Comparison of ENCODE assay signal across 8 cellular contexts in genomic region chr7:151727579-151728285, GRCh38.
DNase-seq lines count a peak whose midpoint lies in the region; ATAC-seq and TF ChIP-seq lines count a peak whose summit lies in the region.

No MANE protein-coding gene starts in this region.

- no peaks in the 10 kb centered on the region for H3K9me3 ChIP-seq in T-helper 17 cell (ENCODE audit: control insufficient read depth, low read length, poor library complexity, severe bottlenecking)
- H3K9me3 ChIP-seq in colonic mucosa = no peaks in the 10 kb centered on the region
- no peaks in the 10 kb centered on the region for H3K9me3 ChIP-seq in muscle layer of duodenum (ENCODE audit: control insufficient read depth in 1 of 2, low read length in 2 of 2)

- H3K4me3 Mint-ChIP-seq in T-helper 17 cell = no peak overlapping the region
- H3K4me3 Mint-ChIP-seq in stimulated activated naive B cell treated with anti-CD40 and anti-IgM and Interleukin-4, amounts not matched to agents 10 μg/mL and 1 μg/mL and 100 μg/mL, for 72 hours = peak overlapping the region in 1 of 2 donors; percentile 11

- in situ Hi-C loops in GM13977 (cut with MboI; ENCODE audit: low pct_unique_long_range_greater_than_20kb, low sequenced_read_pairs, unreplicated experiment) = no loop called here

- H3K27me3 ChIP-seq in colonic mucosa (no peaks in the 10 kb centered on the region), muscle layer of duodenum (ENCODE audit: low read depth, low read length) (no peaks in the 10 kb centered on the region)

- H3K4me1 ChIP-seq in colonic mucosa = peaks cover 5% of the 10 kb centered on the region
- peaks cover 0 to 24% of the 10 kb centered on the region in 2 donors for H3K4me1 ChIP-seq in muscle layer of duodenum (ENCODE audit: control insufficient read depth in 1 of 2, insufficient read depth in 2 of 2, low read length in 2 of 2)

- H3K4me3 ChIP-seq in colonic mucosa (no peak overlapping the region), muscle layer of duodenum (ENCODE audit: low read depth in 1 of 2, low read length in 2 of 2) (no peak overlapping the region)

- H3K36me3 ChIP-seq in colonic mucosa = no peaks in the 10 kb centered on the region
- no peaks in the 10 kb centered on the region for H3K36me3 ChIP-seq in muscle layer of duodenum (ENCODE audit: control insufficient read depth in 1 of 2, insufficient read depth in 2 of 2, low read length in 2 of 2)

- no peaks in the 10 kb centered on the region for H3K9me3 Mint-ChIP-seq in stimulated activated naive B cell treated with anti-CD40 and anti-IgM and Interleukin-4, amounts not matched to agents 10 μg/mL and 1 μg/mL and 100 μg/mL, for 72 hours

- H3K9ac ChIP-seq in colonic mucosa (ENCODE audit: low read depth in 2 of 2, low read length in 2 of 2) = no peak overlapping the region

- H3K27me3 Mint-ChIP-seq in T-helper 17 cell = no peaks in the 10 kb centered on the region
- no peaks in the 10 kb centered on the region for H3K27me3 Mint-ChIP-seq in stimulated activated naive B cell treated with anti-CD40 and anti-IgM and Interleukin-4, amounts not matched to agents 10 μg/mL and 1 μg/mL and 100 μg/mL, for 72 hours

- H3K4me1 Mint-ChIP-seq in T-helper 17 cell = peaks cover 13% of the 10 kb centered on the region
- peaks cover 27 to 48% of the 10 kb centered on the region in 2 donors for H3K4me1 Mint-ChIP-seq in stimulated activated naive B cell treated with anti-CD40 and anti-IgM and Interleukin-4, amounts not matched to agents 10 μg/mL and 1 μg/mL and 100 μg/mL, for 72 hours

- intact Hi-C loops in colonic mucosa (cut with DNase I) = no loop called here

- peak; percentile 63 for ATAC-seq in HG03280 (IDR thresholded peaks at IDR 0.05; ENCODE audit: unreplicated experiment)
- peak; percentile 53 for ATAC-seq in T-helper 17 cell
- ATAC-seq in stimulated activated naive B cell treated with anti-CD40 and anti-IgM and Interleukin-4, amounts not matched to agents 10 μg/mL and 1 μg/mL and 100 μg/mL, for 72 hours (replicated peaks) = peak; percentile 86 to 87
- ATAC-seq in HG02884 (IDR thresholded peaks at IDR 0.05; ENCODE audit: unreplicated experiment) = no peak

- H3K27ac ChIP-seq in colonic mucosa = no peak overlapping the region
- peak overlapping the region; percentile 31 for H3K27ac ChIP-seq in muscle layer of duodenum (ENCODE audit: low read length)

- no peak overlapping the region for H3K27ac Mint-ChIP-seq in T-helper 17 cell
- peak overlapping the region; percentile 83 for H3K27ac Mint-ChIP-seq in stimulated activated naive B cell treated with anti-CD40 and anti-IgM and Interleukin-4, amounts not matched to agents 10 μg/mL and 1 μg/mL and 100 μg/mL, for 72 hours

- TF ChIP-seq CTCF in GM13977 (IDR thresholded peaks at IDR 0.05; ENCODE audit: extremely low read depth, insufficient read depth, missing control alignments) = no peak
- TF ChIP-seq CTCF in colonic mucosa (IDR thresholded peaks at IDR 0.05) = no peak

- DNase-seq in GM13977 (ENCODE audit: low spot score) = peak; percentile 53
- no peak for DNase-seq in T-helper 17 cell
- peak; percentile 45 for DNase-seq in colonic mucosa
- peak; percentile 68 for DNase-seq in stimulated activated naive B cell treated with anti-CD40 and anti-IgM and Interleukin-4, amounts not matched to agents 10 μg/mL and 1 μg/mL and 100 μg/mL, for 72 hours
- DNase-seq in T-helper 9 cell = no peak

- H3K36me3 Mint-ChIP-seq in T-helper 17 cell (ENCODE audit: low read depth) = no peaks in the 10 kb centered on the region
- peaks cover 0 to 3% of the 10 kb centered on the region in 2 donors for H3K36me3 Mint-ChIP-seq in stimulated activated naive B cell treated with anti-CD40 and anti-IgM and Interleukin-4, amounts not matched to agents 10 μg/mL and 1 μg/mL and 100 μg/mL, for 72 hours

Comparison
In these comparisons a context has a peak if more than half of its experiments do, and no peak if none do; other contexts are left out.
1. DNase-seq: peak in GM13977 (single experiment), colonic mucosa (single experiment) and stimulated activated naive B cell treated with anti-CD40 and anti-IgM and Interleukin-4, amounts not matched to agents 10 μg/mL and 1 μg/mL and 100 μg/mL, for 72 hours (single experiment); none in T-helper 17 cell (0 of 3) and T-helper 9 cell (single experiment).